11 cellular contexts compared by ENCODE assay signal in the genomic region with DNA sequence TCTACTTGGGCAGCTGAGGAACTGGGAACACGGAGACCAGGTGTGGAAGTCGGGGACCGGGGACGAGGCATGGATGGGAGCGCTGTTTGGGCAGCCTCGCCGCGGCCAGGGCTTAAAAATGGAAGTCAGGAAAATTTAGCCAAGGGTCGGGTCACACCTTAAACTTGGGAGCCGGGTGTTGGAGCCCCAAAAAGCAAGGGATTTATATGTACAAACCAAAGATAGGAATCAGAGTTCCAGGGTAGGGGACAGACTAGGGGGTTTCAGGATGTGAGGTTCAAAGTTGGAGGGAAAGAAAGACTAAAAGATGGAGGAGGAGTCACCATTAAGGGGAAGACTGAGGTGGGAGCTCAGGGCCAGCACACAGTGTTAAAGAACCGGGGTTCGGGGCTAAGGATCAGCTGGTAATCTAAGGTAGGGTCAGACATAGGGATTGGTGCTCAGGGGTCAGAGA. TPM values are rescaled to one million over a fixed set of nuclear protein-coding genes. Genes with fewer than 3 reads are reported as not detected.
DNase-seq lines count a peak whose midpoint lies in the region; ATAC-seq and TF ChIP-seq lines count a peak whose summit lies in the region.
"Had no signal": no experiment of that assay in that cellular context is flagged by ENCODE, and none has a peak within 500 bp of the region (broad histone marks: within the 10 kb centered on the region; RNA-seq: fewer than 3 reads in every experiment).

No MANE protein-coding gene starts in this region.

- peaks cover 23% of the 10 kb centered on the region for H3K4me1 ChIP-seq in mucosa of descending colon (ENCODE audit: low read depth)

- H3K4me3 ChIP-seq in mucosa of descending colon, result peak overlapping the region; percentile 32

- ATAC-seq in stimulated activated naive CD8-positive, alpha-beta T cell treated with anti-CD3 and anti-CD28 coated beads, Interleukin-15, Interleukin-2, amounts not matched to agents 100 U/mL and 50 U/mL, for 24 hours, result no peak
- no peak for ATAC-seq in central memory CD8-positive, alpha-beta T cell (replicated peaks; ENCODE audit: extremely low read depth, poor library complexity, severe bottlenecking)
- ATAC-seq in mucosa of descending colon, result no peak
- ATAC-seq in HG02870 (IDR thresholded peaks at IDR 0.05; ENCODE audit: unreplicated experiment), result no peak

- intact Hi-C loops in mucosa of descending colon (cut with DNase I, micrococcal nuclease), result no loop called here

- H3K9me3 ChIP-seq in mucosa of descending colon, result no peaks in the 10 kb centered on the region

- no peak overlapping the region for H3K27ac Mint-ChIP-seq in stimulated activated naive CD8-positive, alpha-beta T cell treated with anti-CD3 and anti-CD28 coated beads, Interleukin-15, Interleukin-2, amounts not matched to agents 100 ng/mL and 50 ng/mL, for 24 hours
- no peak overlapping the region for H3K27ac Mint-ChIP-seq in central memory CD8-positive, alpha-beta T cell (ENCODE audit: low read depth)

- H3K4me1 Mint-ChIP-seq in stimulated activated naive CD8-positive, alpha-beta T cell treated with anti-CD3 and anti-CD28 coated beads, Interleukin-15, Interleukin-2, amounts not matched to agents 100 ng/mL and 50 ng/mL, for 24 hours (ENCODE audit: low read depth), result peaks cover 30% of the 10 kb centered on the region
- peaks cover 35% of the 10 kb centered on the region for H3K4me1 Mint-ChIP-seq in central memory CD8-positive, alpha-beta T cell

- in situ Hi-C loops in KBM-7 (cut with MboI; ENCODE audit: low pct_unique_long_range_greater_than_20kb, low sequenced_read_pairs), result no loop called here

- H3K4me3 Mint-ChIP-seq in stimulated activated naive CD8-positive, alpha-beta T cell treated with anti-CD3 and anti-CD28 coated beads, Interleukin-15, Interleukin-2, amounts not matched to agents 100 ng/mL and 50 ng/mL, for 24 hours, result peak overlapping the region; percentile 62
- H3K4me3 Mint-ChIP-seq in central memory CD8-positive, alpha-beta T cell, result peak overlapping the region; percentile 93

- peaks cover 9% of the 10 kb centered on the region for H3K36me3 Mint-ChIP-seq in stimulated activated naive CD8-positive, alpha-beta T cell treated with anti-CD3 and anti-CD28 coated beads, Interleukin-15, Interleukin-2, amounts not matched to agents 100 ng/mL and 50 ng/mL, for 24 hours (ENCODE audit: low read depth)
- H3K36me3 Mint-ChIP-seq in central memory CD8-positive, alpha-beta T cell (ENCODE audit: insufficient read depth), result peaks cover 10% of the 10 kb centered on the region

- no peaks in the 10 kb centered on the region for H3K36me3 ChIP-seq in mucosa of descending colon (ENCODE audit: low read depth)

- TF ChIP-seq CTCF in mucosa of descending colon (IDR thresholded peaks at IDR 0.05), result no peak

- H3K9me3 Mint-ChIP-seq in stimulated activated naive CD8-positive, alpha-beta T cell treated with anti-CD3 and anti-CD28 coated beads, Interleukin-15, Interleukin-2, amounts not matched to agents 100 ng/mL and 50 ng/mL, for 24 hours, result no peaks in the 10 kb centered on the region
- H3K9me3 Mint-ChIP-seq in central memory CD8-positive, alpha-beta T cell, result no peaks in the 10 kb centered on the region
- H3K9me3 Mint-ChIP-seq: stimulated activated memory B cell treated with anti-CD40 and anti-IgM and Interleukin-4, amounts not matched to agents 10 μg/mL and 1 μg/mL and 100 μg/mL, for 72 hours had no signal

- peaks cover 30% of the 10 kb centered on the region for H3K27me3 Mint-ChIP-seq in stimulated activated naive CD8-positive, alpha-beta T cell treated with anti-CD3 and anti-CD28 coated beads, Interleukin-15, Interleukin-2, amounts not matched to agents 100 ng/mL and 50 ng/mL, for 24 hours
- peaks cover 12% of the 10 kb centered on the region for H3K27me3 Mint-ChIP-seq in central memory CD8-positive, alpha-beta T cell

- no peak for DNase-seq in stimulated activated naive CD8-positive, alpha-beta T cell treated with anti-CD3 and anti-CD28 coated beads, Interleukin-15, Interleukin-2, amounts not matched to agents 100 U/mL and 50 U/mL, for 24 hours
- DNase-seq in central memory CD8-positive, alpha-beta T cell (ENCODE audit: low spot score in 2 of 2), result no peak
- DNase-seq in mucosa of descending colon (no peak), KBM-7 (no peak), HK-2 (ENCODE audit: unreplicated experiment) (no peak)
- no peak for DNase-seq in central memory CD4-positive, alpha-beta T cell

RNA-seq across cellular contexts. Expression of a gene that starts 0.5 kb away (rescaled TPM):
- total RNA-seq in mucosa of descending colon, result 10 to 100 TPM; 14.1 to 33.7 (median 32.9) TPM
- total RNA-seq: sciatic nerve had no signal

RNA-seq across cellular contexts. Expression of a gene that starts 1.7 kb away (rescaled TPM):
- 10 to 100 TPM; 61.1 to 67.4 (median 65.9) TPM for total RNA-seq in mucosa of descending colon

RNA-seq across cellular contexts. Expression of a gene that starts 21.3 kb away (rescaled TPM):
- 10 to 100 TPM; 19.0 to 33.7 (median 19.8) TPM for total RNA-seq in mucosa of descending colon

RNA-seq across cellular contexts. Expression of a gene that starts 37.8 kb away (rescaled TPM):
- 10 to 100 TPM in 2 of 3 donors, 1 to 10 TPM in 1; 9.2 to 13.7 (median 10.2) TPM for total RNA-seq in mucosa of descending colon

RNA-seq across cellular contexts. Expression of a gene that starts 49.5 kb away (rescaled TPM):
- total RNA-seq in mucosa of descending colon, result under 1 TPM; 0.16 to 0.24 (median 0.20) TPM
- total RNA-seq: H4 had no signal
